8 cellular contexts compared by ENCODE assay signal in the genomic region with DNA sequence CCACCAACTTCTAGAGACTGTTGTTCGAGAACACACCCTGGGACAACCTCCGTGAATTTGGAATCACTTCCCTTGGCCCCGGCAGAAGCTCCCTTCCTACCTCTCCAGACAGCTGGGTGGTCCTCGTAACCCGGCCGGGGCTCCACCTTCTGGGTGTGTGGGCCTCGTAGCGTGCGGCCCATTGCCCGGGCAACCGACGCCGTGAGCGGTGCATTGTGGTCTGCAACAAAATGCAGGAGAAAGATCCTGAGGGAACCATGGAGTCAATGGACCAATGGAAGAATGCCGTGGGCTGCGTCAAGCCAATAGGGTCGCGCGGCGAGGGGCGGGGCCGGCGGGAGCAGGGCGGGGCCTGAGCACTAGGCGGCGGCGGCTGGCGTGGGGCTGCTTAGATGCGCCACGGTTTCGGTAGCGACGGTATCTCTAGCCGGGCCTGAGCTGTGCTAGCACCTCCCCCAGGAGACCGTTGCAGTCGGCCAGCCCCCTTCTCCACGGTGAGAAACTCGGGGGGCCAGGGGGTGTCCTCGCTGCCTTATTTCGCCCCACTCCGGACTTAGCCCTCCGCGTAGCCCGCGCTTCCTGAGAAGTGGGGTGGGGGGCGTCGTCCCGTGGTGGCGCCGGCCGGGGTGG. TPM values are rescaled to one million over a fixed set of nuclear protein-coding genes. Genes with fewer than 3 reads are reported as not detected.
A peak's percentile ranks its signal among the peaks of the same experiment; 100 is the strongest.
DNase-seq lines count a peak whose midpoint lies in the region; ATAC-seq, FAIRE-seq and TF ChIP-seq lines count a peak whose summit lies in the region.

A gene (plus strand): TSS at position 391 of the 630 bp plus-strand sequence. CDS start 309 bp downstream, outside the sequence.

- H3K4me1 ChIP-seq in body of pancreas (peaks cover 23% of the 10 kb centered on the region), gastrocnemius medialis (peaks cover 26 to 29% of the 10 kb centered on the region in 2 donors)

- H3K27me3 ChIP-seq in body of pancreas = no peaks in the 10 kb centered on the region
- H3K27me3 ChIP-seq in gastrocnemius medialis = no peaks in the 10 kb centered on the region

- FAIRE-seq in TTC549 (lab: Jason Lieb, UNC) = peak; percentile 5

- intact Hi-C loops in body of pancreas (cut with DNase I) (no loop called here), gastrocnemius medialis (cut with DNase I; ENCODE audit: low total_unique reads) (loop anchor here (1.0 to 5.0 kb wide), 4 partner anchors 27 to 86 kb away; a partner anchor contains a TSS)

- in situ Hi-C loops in gastrocnemius medialis (cut with MboI; ENCODE audit: low sequenced_read_pairs in 4 of 4) = no loop called here

- H3K36me3 ChIP-seq in body of pancreas (replicated peaks in 1 of 2; ENCODE audit: insufficient read depth in 1 of 2, low read depth in 2 of 2) (no peaks in the 10 kb centered on the region), gastrocnemius medialis (peaks cover 0 to 21% of the 10 kb centered on the region in 2 donors)

- H3K27ac ChIP-seq in 22Rv1 = peak within 1 kb of the TSS; percentile 79
- H3K27ac ChIP-seq in body of pancreas = peak within 1 kb of the TSS; percentile 73 to 88 (median 80)
- H3K27ac ChIP-seq in gastrocnemius medialis = peak within 1 kb of the TSS; percentile 84 to 92 (median 85)

- WGBS in body of pancreas, 2 donors = 0 to 1% methylated on average over 3 to 43 of the region's 51 CpGs

- DNase-seq in NCI-H2107 treated with DMSO at 0.1 percent for 48 hours (lab: John Stamatoyannopoulos, UW; ENCODE audit: unreplicated experiment) (peak; percentile 86), body of pancreas (peak; percentile 97 to 98 (median 98)), iPS DF 4.7 (ENCODE audit: extremely low read depth, low spot score) (peak; percentile 95), gastrocnemius medialis (peak; percentile 92 to 96)

- H3K4me3 ChIP-seq in body of pancreas = peak within 1 kb of the TSS; percentile 49 to 97
- H3K4me3 ChIP-seq in gastrocnemius medialis = peak within 1 kb of the TSS; percentile 66 to 100 (median 86)

- ATAC-seq in GM18520 (IDR thresholded peaks at IDR 0.05; ENCODE audit: unreplicated experiment) (peak; percentile 89), HG03064 (IDR thresholded peaks at IDR 0.05; ENCODE audit: low read depth, unreplicated experiment) (peak; percentile 84), body of pancreas (peak; percentile 99), gastrocnemius medialis (peak; percentile 98)

- TF ChIP-seq CTCF in 22Rv1 (IDR thresholded peaks at IDR 0.05) (no peak), body of pancreas (IDR thresholded peaks at IDR 0.05) (peak in 3 of 7 experiments; percentile 28 to 47 (median 36)), gastrocnemius medialis (IDR thresholded peaks at IDR 0.05 in 4 of 5, conservative IDR thresholded peaks at IDR 0.05 in 1 of 5) (peak in 1 of 5 experiments; percentile 25)

- H3K9me3 ChIP-seq in body of pancreas = no peaks in the 10 kb centered on the region
- H3K9me3 ChIP-seq in gastrocnemius medialis = no peaks in the 10 kb centered on the region

- TF ChIP-seq POLR2A in body of pancreas (IDR thresholded peaks at IDR 0.05) = peak; percentile 78 to 94 (median 94)
- TF ChIP-seq POLR2A in gastrocnemius medialis (IDR thresholded peaks at IDR 0.05) = peak; percentile 79 to 89

RNA-seq across cellular contexts. Expression of the gene that starts here (rescaled TPM):
- 100 to 1,000 TPM in 1 of 2 donors, 10 to 100 TPM in 1; 48.5 to 143 TPM for total RNA-seq in body of pancreas
- 10 to 100 TPM; 16.7 to 45.0 (median 32.6) TPM for total RNA-seq in gastrocnemius medialis

Comparison
In these comparisons a context has a peak if more than half of its experiments do, and no peak if none do; other contexts are left out.
1. Peak in every context shown above with its lines: DNase-seq, ATAC-seq, H3K4me3 ChIP-seq and H3K27ac ChIP-seq.